ENCODE assay signal across 22 cellular contexts in genomic region chrX:68658530-68658929, GRCh38. TPM values are rescaled to one million over a fixed set of nuclear protein-coding genes. Genes with fewer than 3 reads are reported as not detected.
A peak's percentile ranks its signal among the peaks of the same experiment; 100 is the strongest.
DNase-seq lines count a peak whose midpoint lies in the region; ATAC-seq and TF ChIP-seq lines count a peak whose summit lies in the region.
"Had no signal": no experiment of that assay in that cellular context is flagged by ENCODE, and none has a peak within 500 bp of the region (broad histone marks: within the 10 kb centered on the region; RNA-seq: fewer than 3 reads in every experiment).

No MANE protein-coding gene starts in this region.

- CTCF ChIA-PET in IMR-90 (lab: Yijun Ruan, JAX): interaction anchor here (0.9 to 1.2 kb wide), 3 partner anchors 11 to 88 kb away, joined by 3 to 4 read pairs (median 3); partner anchors contain the start of gene STARD8

- TF ChIP-seq POLR2A in IMR-90 (IDR thresholded peaks at IDR 0.05; ENCODE audit: low read depth, low read length) (no peak), spleen (IDR thresholded peaks at IDR 0.05) (no peak)

- H3K4ac ChIP-seq in IMR-90 (ENCODE audit: low read depth, low read length) (no peak overlapping the region), mesenchymal stem cell (ENCODE audit: low read depth in 1 of 2, low read length in 2 of 2) (peak overlapping the region in 1 of 2 experiments; percentile 37)

- H3K56ac ChIP-seq in IMR-90 (ENCODE audit: extremely low read depth, insufficient read depth, low read length): no peak overlapping the region

- ATAC-seq in IMR-90 (ENCODE audit: low read depth) (peak; percentile 80), HG03108 (IDR thresholded peaks at IDR 0.05; ENCODE audit: unreplicated experiment) (no peak)
- ATAC-seq: PC-3, T-helper 17 cell had no signal

- H3K79me1 ChIP-seq in IMR-90 (ENCODE audit: low read depth in 1 of 2, low read length in 2 of 2): no peaks in the 10 kb centered on the region
- peaks cover 3% of the 10 kb centered on the region for H3K79me1 ChIP-seq in mesenchymal stem cell (replicated peaks; ENCODE audit: low read length, poor library complexity, severe bottlenecking)

- DNase-seq in IMR-90 (peak; percentile 43), fibroblast of mammary gland (ENCODE audit: low read depth) (peak; percentile 16), mesenchymal stem cell (peak; percentile 40), retina (peak; percentile 19), ureter (ENCODE audit: low spot score) (no peak), spleen (no peak), KG1 (lab: John Stamatoyannopoulos, UW) (no peak)
- DNase-seq: activated CD4-positive, alpha-beta T cell treated with anti-CD3 and anti-CD28 coated beads, Interleukin-2, amount 50 U/mL, for 1 hour; amniotic stem cell; Calu3; caudate nucleus; effector CD4-positive, alpha-beta T cell; esophagus squamous epithelium; GOT3; head of caudate nucleus; NCI-H1105; NCI-H2107; NCI-H774; T-helper 17 cell; upper lobe of left lung had no signal

- H3K27me3 ChIP-seq in IMR-90 (ENCODE audit: control insufficient read depth, insufficient read depth, low read length) (peaks cover 7% of the 10 kb centered on the region; the same call in 1 of the 2 replicates), mesenchymal stem cell (ENCODE audit: control insufficient read depth in 1 of 2, insufficient read depth in 1 of 2, low read length in 2 of 2) (peaks cover 0 to 46% of the 10 kb centered on the region in 2 experiments), spleen (replicated peaks in 1 of 7) (no peaks in the 10 kb centered on the region)
- H3K27me3 ChIP-seq: esophagus squamous epithelium, upper lobe of left lung had no signal

- H3K18ac ChIP-seq in IMR-90 (ENCODE audit: low read depth, low read length) (no peak overlapping the region), mesenchymal stem cell (ENCODE audit: low read depth in 1 of 2, low read length in 2 of 2) (peak overlapping the region in 1 of 2 experiments; percentile 33)

- TF ChIP-seq RAD21 in IMR-90 (IDR thresholded peaks at IDR 0.05; ENCODE audit: low read length): no peak

- H2BK12ac ChIP-seq in mesenchymal stem cell (ENCODE audit: low read length in 2 of 2): no peak overlapping the region

- WGBS in IMR-90 (ENCODE audit: extremely low coverage in 2 of 2, insufficient read length in 1 of 2), 2 experiments: no CpG with 5 or more reads among the region's 3 CpGs
- 22% methylated on average over 2 of the region's 3 CpGs for WGBS in mesenchymal stem cell
- 54 to 83% (median 69%) methylated on average over 2 to 3 of the region's 3 CpGs for WGBS in spleen, 5 donors

- H3K9ac ChIP-seq in IMR-90 (ENCODE audit: low read depth, low read length) (no peak overlapping the region), mesenchymal stem cell (ENCODE audit: low read length) (no peak overlapping the region)

- no peak for TF ChIP-seq CTCF in IMR-90 (conservative IDR thresholded peaks at IDR 0.05; ENCODE audit: low read depth, low read length)
- no peak for TF ChIP-seq CTCF in fibroblast of mammary gland (conservative IDR thresholded peaks at IDR 0.05; ENCODE audit: control insufficient read depth, insufficient read depth, low read depth, low read length)
- no peak for TF ChIP-seq CTCF in spleen (IDR thresholded peaks at IDR 0.05 in 8 of 11, conservative IDR thresholded peaks at IDR 0.05 in 3 of 11)

- H3K36me3 ChIP-seq in IMR-90 (ENCODE audit: control insufficient read depth, insufficient read depth, low read length) (no peaks in the 10 kb centered on the region), mesenchymal stem cell (ENCODE audit: control insufficient read depth in 1 of 2, insufficient read depth in 2 of 2, low read depth in 1 of 2, low read length in 2 of 2) (no peaks in the 10 kb centered on the region), spleen (no peaks in the 10 kb centered on the region)
- H3K36me3 ChIP-seq: esophagus squamous epithelium, upper lobe of left lung had no signal

- H3K9me1 ChIP-seq in IMR-90 (ENCODE audit: insufficient read depth, low read length): peaks cover 2% of the 10 kb centered on the region; the same call in 1 of the 2 replicates

- intact Hi-C loops in IMR-90 (cut with micrococcal nuclease) (no loop called here), spleen (cut with DNase I; ENCODE audit: low total_unique reads) (no loop called here)

- dilution Hi-C loops in IMR-90 (cut with HindIII; ENCODE audit: low sequenced_read_pairs, unreplicated experiment): no loop called here

- no peak overlapping the region for H2AK9ac ChIP-seq in IMR-90 (replicated peaks; ENCODE audit: low read depth, low read length, poor library complexity)

- no peak overlapping the region for H2BK120ac ChIP-seq in IMR-90 (ENCODE audit: low read depth, low read length)
- H2BK120ac ChIP-seq in mesenchymal stem cell (ENCODE audit: low read depth, low read length): no peak overlapping the region

- H4K8ac ChIP-seq in IMR-90 (ENCODE audit: low read depth in 2 of 2, low read length in 2 of 2): peak overlapping the region; percentile 36 to 67; a peak in 2 of 4 replicates
- H4K8ac ChIP-seq in mesenchymal stem cell (ENCODE audit: low read length): peak overlapping the region; percentile 41

- H3K9me3 ChIP-seq in IMR-90 (ENCODE audit: control insufficient read depth, insufficient read depth, low read length) (no peaks in the 10 kb centered on the region), mesenchymal stem cell (ENCODE audit: control insufficient read depth, low read length) (peaks cover 8% of the 10 kb centered on the region), spleen (no peaks in the 10 kb centered on the region)
- H3K9me3 ChIP-seq: esophagus squamous epithelium, upper lobe of left lung had no signal

- H3K4me2 ChIP-seq in IMR-90 (ENCODE audit: low read depth, low read length) (no peak overlapping the region), mesenchymal stem cell (ENCODE audit: low read length, poor library complexity, severe bottlenecking) (no peak overlapping the region)

- H3K4me1 ChIP-seq in IMR-90 (ENCODE audit: control insufficient read depth, insufficient read depth, low read length): peaks cover 6% of the 10 kb centered on the region
- peaks cover 11% of the 10 kb centered on the region for H3K4me1 ChIP-seq in mesenchymal stem cell (ENCODE audit: control insufficient read depth, insufficient read depth, low read depth, low read length)
- no peaks in the 10 kb centered on the region for H3K4me1 ChIP-seq in spleen

- H4K91ac ChIP-seq in IMR-90 (ENCODE audit: insufficient read depth, low read depth, low read length) (no peak overlapping the region), mesenchymal stem cell (ENCODE audit: low read length) (peak overlapping the region; percentile 61)

- BruUV-seq in IMR-90 (replicated peaks; lab: Mats Ljungman, UMichigan): no TSS peak

- H3K23ac ChIP-seq in IMR-90 (ENCODE audit: low read depth, low read length) (no peak overlapping the region), mesenchymal stem cell (ENCODE audit: low read length in 2 of 2) (no peak overlapping the region)

- no peak overlapping the region for H4K5ac ChIP-seq in IMR-90 (ENCODE audit: low read depth, low read length)

- POLR2A ChIA-PET in IMR-90 (lab: Charles Lee; ENCODE audit: unreplicated experiment): no interaction called here

- H2BK5ac ChIP-seq in IMR-90 (ENCODE audit: low read depth, low read length, poor library complexity, severe bottlenecking) (no peak overlapping the region), mesenchymal stem cell (ENCODE audit: low read depth, low read length, poor library complexity, severe bottlenecking) (no peak overlapping the region)

- H3K27ac ChIP-seq in IMR-90 (ENCODE audit: insufficient read depth, low read length): no peak overlapping the region
- peak overlapping the region; percentile 62 for H3K27ac ChIP-seq in mesenchymal stem cell (ENCODE audit: low read length, poor library complexity, severe bottlenecking)
- H3K27ac ChIP-seq in spleen: peak overlapping the region in 1 of 8 donors; percentile 21
- H3K27ac ChIP-seq: esophagus squamous epithelium, upper lobe of left lung had no signal

- H2AFZ ChIP-seq in IMR-90 (replicated peaks; ENCODE audit: low read length, poor library complexity) (peak overlapping the region; percentile 64), mesenchymal stem cell (ENCODE audit: low read depth, low read length) (no peak overlapping the region)

- H2BK20ac ChIP-seq in IMR-90 (ENCODE audit: low read depth, low read length): no peak overlapping the region

- H2BK15ac ChIP-seq in IMR-90 (ENCODE audit: low read depth, low read length) (no peak overlapping the region; the same call in 2 of the 3 replicates), mesenchymal stem cell (ENCODE audit: low read depth, poor library complexity, severe bottlenecking) (no peak overlapping the region)

- no peak overlapping the region for H3K14ac ChIP-seq in IMR-90 (replicated peaks; ENCODE audit: low read depth, low read length)
- H3K14ac ChIP-seq in mesenchymal stem cell (ENCODE audit: low read length in 2 of 2): no peak overlapping the region

- H4K20me1 ChIP-seq in IMR-90 (ENCODE audit: insufficient read depth, low read length): no peaks in the 10 kb centered on the region

- no peak overlapping the region for H2AK5ac ChIP-seq in IMR-90 (ENCODE audit: low read depth, low read length)
- peak overlapping the region; percentile 77 for H2AK5ac ChIP-seq in mesenchymal stem cell (ENCODE audit: low read length, severe bottlenecking)

- in situ Hi-C loops in IMR-90 (cut with MboI; ENCODE audit: low sequenced_read_pairs): no loop called here

- H3K4me3 ChIP-seq in IMR-90 (ENCODE audit: insufficient read depth, low read depth, low read length): no peak overlapping the region
- no peak overlapping the region for H3K4me3 ChIP-seq in fibroblast of mammary gland (ENCODE audit: control insufficient read depth, low read depth, low read length)
- H3K4me3 ChIP-seq in mesenchymal stem cell (ENCODE audit: insufficient read depth in 1 of 2, low read depth in 1 of 2, low read length in 2 of 2): no peak overlapping the region
- H3K4me3 ChIP-seq in spleen: no peak overlapping the region
- H3K4me3 ChIP-seq: esophagus squamous epithelium, upper lobe of left lung had no signal

TF ChIP-seq in IMR-90, 13 proteins besides CTCF, POLR2A, EP300 and RAD21 (continues in another document):
- no peak for TF ChIP-seq MAZ (IDR thresholded peaks at IDR 0.05; ENCODE audit: borderline replicate concordance, low read depth, low read length)

RNA-seq across cellular contexts. Expression of gene STARD8, which starts 11.1 kb away (rescaled TPM):
- total RNA-seq in IMR-90 (2012; rRNA removed): 1.6 and 1.7 TPM in 2 replicates
- polyA plus RNA-seq in IMR-90 (2012; rRNA removed): 2.3 and 2.5 TPM in 2 replicates
- polyA plus RNA-seq in IMR-90 (2012; cell fraction: cytosol; rRNA removed): 1.1 and 1.6 TPM in 2 replicates
- polyA plus RNA-seq in IMR-90 (2012; cell fraction: nucleus; rRNA removed; ENCODE audit: low replicate concordance): 3.8 and 5.7 TPM in 2 replicates
- polyA plus RNA-seq in mesenchymal stem cell (2013, experiment 1 of 2): 0.19 TPM
- 0.18 TPM for polyA plus RNA-seq in mesenchymal stem cell (2013, experiment 2 of 2)
- 10.9 TPM for total RNA-seq in ureter
- 10 to 100 TPM; 16.5 to 35.2 (median 26.8) TPM for total RNA-seq in spleen
- 1 to 10 TPM; 1.9 to 5.6 (median 2.1) TPM for polyA plus RNA-seq in spleen

Comparison
In these comparisons a context has a peak if more than half of its experiments do, and no peak if none do; other contexts are left out.
1. DNase-seq: peak in IMR-90 (single experiment), fibroblast of mammary gland (single experiment), mesenchymal stem cell (single experiment) and retina (single experiment); none in ureter (single experiment), spleen (single experiment) and KG1 (single experiment).